In genomic region chr1:68746378-68746777, GRCh38 we compare ENCODE assay signal across 9 cellular contexts.
"Had no signal": no experiment of that assay in that cellular context is flagged by ENCODE, and none has a peak within 500 bp of the region (broad histone marks: within the 10 kb centered on the region; RNA-seq: fewer than 3 reads in every experiment).

No MANE protein-coding gene starts in this region.

- H3K4me3 Mint-ChIP-seq: H9, HFFc6 had no signal

- H3K27ac ChIP-seq: GM23248 had no signal

- H3K36me3 ChIP-seq: HAP-1 had no signal

- H3K9ac ChIP-seq: GM23248 had no signal

- ATAC-seq: HCT116 had no signal

- H3K27ac Mint-ChIP-seq: H9, HFFc6 had no signal

- H3K9me3 ChIP-seq: HAP-1 had no signal

- H3K4me3 ChIP-seq: GM23248, HAP-1 had no signal

- H3K4me1 ChIP-seq: HAP-1 had no signal

- DNase-seq: GM23248, GOT3, H7, H9, HCEC 1CT, HFFc6 had no signal

- FAIRE-seq: H54 had no signal

- H2AFZ ChIP-seq: GM23248 had no signal
